In the genomic region with DNA sequence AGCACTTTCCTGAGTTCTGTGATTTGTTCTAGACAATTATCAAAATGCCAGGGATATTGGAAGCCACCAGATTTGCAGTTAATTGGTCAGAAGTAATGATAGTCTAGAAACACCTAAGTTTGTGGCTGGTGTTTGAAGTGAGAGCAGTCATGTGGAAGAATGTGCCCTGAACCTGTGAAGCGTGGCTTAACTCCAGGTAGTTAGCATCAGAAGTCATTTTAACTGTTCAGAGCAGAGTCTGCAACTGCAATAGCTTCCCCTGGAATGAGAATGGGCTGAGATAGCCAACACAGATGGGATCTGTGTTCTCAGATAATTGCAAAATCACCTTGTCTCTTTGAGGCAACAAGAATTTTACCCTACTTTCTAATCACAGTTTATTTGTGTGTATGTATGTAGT, we compare ENCODE assay signal across 27 cellular contexts.
A peak's percentile ranks its signal among the peaks of the same experiment; 100 is the strongest.
DNase-seq lines count a peak whose midpoint lies in the region; ATAC-seq and TF ChIP-seq lines count a peak whose summit lies in the region.
"Had no signal": no experiment of that assay in that cellular context is flagged by ENCODE, and none has a peak within 500 bp of the region (broad histone marks: within the 10 kb centered on the region; RNA-seq: fewer than 3 reads in every experiment).

No MANE protein-coding gene starts in this region.

- peaks cover 3 to 12% (median 11%) of the 10 kb centered on the region in 3 donors for H3K4me1 Mint-ChIP-seq in naive B cell
- H3K4me1 Mint-ChIP-seq: H9 had no signal

- H3K9ac ChIP-seq in Loucy (ENCODE audit: low read depth, low read length, poor library complexity, severe bottlenecking) = no peak overlapping the region
- H3K9ac ChIP-seq: GM23248, KMS-11 had no signal

- TF ChIP-seq CTCF in Loucy (conservative IDR thresholded peaks at IDR 0.05; ENCODE audit: low read length) = no peak
- TF ChIP-seq CTCF in GM13977 (IDR thresholded peaks at IDR 0.05; ENCODE audit: extremely low read depth, insufficient read depth, missing control alignments) = no peak
- no peak for TF ChIP-seq CTCF in omental fat pad (IDR thresholded peaks at IDR 0.05)

- no peaks in the 10 kb centered on the region for H3K9me2 ChIP-seq in Loucy (replicated peaks; ENCODE audit: low read depth, low read length)

- H3K9me3 ChIP-seq in Loucy (ENCODE audit: insufficient read depth, low read depth, low read length) = peaks cover 10% of the 10 kb centered on the region; the same call in 1 of the 2 replicates
- H3K9me3 ChIP-seq: SJCRH30 had no signal

- no peaks in the 10 kb centered on the region for H4K20me1 ChIP-seq in Loucy (ENCODE audit: insufficient read depth, low read length, poor library complexity, severe bottlenecking)

- DNase-seq in glomerular visceral epithelial cell (ENCODE audit: extremely low spot score) (peak; percentile 9), naive B cell (no peak), GM13977 (ENCODE audit: low spot score) (no peak), omental fat pad (ENCODE audit: low spot score) (no peak)
- no peak for DNase-seq in activated CD4-positive, CD25-positive, alpha-beta regulatory T cell treated with anti-CD3 and anti-CD28 coated beads, Interleukin-2, amount 50 U/mL, for 72 hours
- DNase-seq: C1 segment of cervical spinal cord; CD4-positive, alpha-beta memory T cell; COR-L47; DMS 273 treated with DMSO at 0.1 percent for 48 hours; DMS79; GF-D8; GM23248; H9; HFFc6; NCI-H1048; NCI-H1417; NCI-H1694; NCI-H2029 treated with DMSO at 0.1 percent for 48 hours; NCI-H446 treated with DMSO at 0.1 percent for 48 hours; NCI-H526; PC-9; SJCRH30 had no signal

- no peaks in the 10 kb centered on the region for H3F3A ChIP-seq in Loucy (ENCODE audit: low read depth)

- H3K27me3 Mint-ChIP-seq in naive B cell = no peaks in the 10 kb centered on the region

- no peak overlapping the region for H3K4me3 Mint-ChIP-seq in naive B cell
- H3K4me3 Mint-ChIP-seq: CD4-positive, alpha-beta memory T cell; H9; HFFc6 had no signal

- no peaks in the 10 kb centered on the region for H3K36me3 ChIP-seq in Loucy (ENCODE audit: insufficient read depth, low read length)
- H3K36me3 ChIP-seq: SJCRH30 had no signal

- H3K27ac Mint-ChIP-seq in naive B cell = no peak overlapping the region
- H3K27ac Mint-ChIP-seq: CD4-positive, alpha-beta memory T cell; H9; HFFc6 had no signal

- H3K9me3 Mint-ChIP-seq in naive B cell = peaks cover 4 to 17% (median 13%) of the 10 kb centered on the region in 7 donors

- 0 out of 2 replicates have a peak overlapping the region, but pooled peaks have one; percentile 54 for H2AFZ ChIP-seq in Loucy (ENCODE audit: low read length)
- H2AFZ ChIP-seq: GM23248, PC-9 had no signal

- H3K79me2 ChIP-seq in Loucy (ENCODE audit: insufficient read depth, low read length) = no peaks in the 10 kb centered on the region

- ATAC-seq in naive B cell (ENCODE audit: low read depth in 2 of 2) (peak; percentile 45 to 53), HG03565 (IDR thresholded peaks at IDR 0.05; ENCODE audit: unreplicated experiment) (no peak), omental fat pad (ENCODE audit: low FRiP score) (no peak)
- ATAC-seq: Right ventricle myocardium inferior, SK-N-SH treated with all-trans-retinoic acid at 6 μM for 48 hours had no signal

- H3K4me2 ChIP-seq in Loucy (ENCODE audit: low read depth, low read length, poor library complexity, severe bottlenecking) = no peak overlapping the region
- H3K4me2 ChIP-seq: KMS-11, PC-9 had no signal

- in situ Hi-C loops in GM13977 (cut with MboI; ENCODE audit: low pct_unique_long_range_greater_than_20kb, low sequenced_read_pairs, unreplicated experiment) = no loop called here

- no peak overlapping the region for H3K4me3 ChIP-seq in Loucy (ENCODE audit: low read length, poor library complexity, severe bottlenecking)
- H3K4me3 ChIP-seq: GM23248, PC-9, SJCRH30 had no signal

- H3K4me1 ChIP-seq in Loucy (ENCODE audit: insufficient read depth, low read length, poor library complexity, severe bottlenecking) = no peaks in the 10 kb centered on the region
- H3K4me1 ChIP-seq: SJCRH30 had no signal

- H3K36me3 Mint-ChIP-seq in naive B cell = no peaks in the 10 kb centered on the region
- H3K36me3 Mint-ChIP-seq: CD4-positive, alpha-beta memory T cell had no signal

- no peaks in the 10 kb centered on the region for H3K27me3 ChIP-seq in Loucy (ENCODE audit: insufficient read depth, low read length, poor library complexity, severe bottlenecking)
- H3K27me3 ChIP-seq: SJCRH30 had no signal

Comparison
In these comparisons a context has a peak if more than half of its experiments do, and no peak if none do; other contexts are left out.
1. ATAC-seq: peak in naive B cell (2 of 2); none in HG03565 (single experiment) and omental fat pad (single experiment).